In genomic region chr6:43013843-43014433, GRCh38 we compare ENCODE assay signal across 8 cellular contexts. TPM values are rescaled to one million over a fixed set of nuclear protein-coding genes. Genes with fewer than 3 reads are reported as not detected.
DNase-seq lines count a peak whose midpoint lies in the region; ATAC-seq and TF ChIP-seq lines count a peak whose summit lies in the region.

KLHDC3 (plus strand) TSS chr6:43014249; CDS start chr6:43017193, 2,944 bp downstream.
MEA1 (minus strand) TSS chr6:43013946; CDS start chr6:43013813, 133 bp downstream.

- peak within 1 kb of the TSS; percentile 92 for H3K27ac Mint-ChIP-seq in progenitor cell of endocrine pancreas

- intact Hi-C loops in left ventricle myocardium inferior (cut with micrococcal nuclease) = no loop called here

- H3K27me3 Mint-ChIP-seq in progenitor cell of endocrine pancreas = no peaks in the 10 kb centered on the region

- no peaks in the 10 kb centered on the region for H3K9me3 ChIP-seq in left ventricle myocardium inferior (replicated peaks)

- TF ChIP-seq CTCF in left ventricle myocardium inferior (IDR thresholded peaks at IDR 0.05; ENCODE audit: borderline replicate concordance) = no peak
- TF ChIP-seq CTCF in progenitor cell of endocrine pancreas (IDR thresholded peaks at IDR 0.05; ENCODE audit: unreplicated experiment) = no peak

- H3K4me3 Mint-ChIP-seq in progenitor cell of endocrine pancreas (ENCODE audit: low read depth) = peak within 1 kb of the TSS; percentile 93

- H3K4me1 ChIP-seq in left ventricle myocardium inferior = peaks cover 65% of the 10 kb centered on the region

- DNase-seq in NCI-H187 (lab: John Stamatoyannopoulos, UW) (peak; percentile 96 to 98), T-helper 2 cell (peak; percentile 92 to 100 (median 98)), left ventricle myocardium inferior (peak; percentile 99), progenitor cell of endocrine pancreas (ENCODE audit: low spot score, unreplicated experiment) (peak; percentile 98), ureter (ENCODE audit: low spot score) (peak; percentile 99)

- ATAC-seq in GM18498 (IDR thresholded peaks at IDR 0.05; ENCODE audit: unreplicated experiment) = peak; percentile 96
- peak; percentile 94 for ATAC-seq in HG02938 (IDR thresholded peaks at IDR 0.05; ENCODE audit: unreplicated experiment)

- H3K27ac ChIP-seq in angular gyrus (ENCODE audit: low read depth, low read length) (peak within 1 kb of the TSS; percentile 90), left ventricle myocardium inferior (replicated peaks) (peak within 1 kb of the TSS; percentile 89)

- H3K36me3 ChIP-seq in left ventricle myocardium inferior = peaks cover 49% of the 10 kb centered on the region

- H3K4me1 Mint-ChIP-seq in progenitor cell of endocrine pancreas (ENCODE audit: low read depth) = peaks cover 30% of the 10 kb centered on the region

- H3K4me3 ChIP-seq in left ventricle myocardium inferior = peak within 1 kb of the TSS; percentile 83

- no peaks in the 10 kb centered on the region for H3K27me3 ChIP-seq in left ventricle myocardium inferior (ENCODE audit: low read depth)

- no peaks in the 10 kb centered on the region for H3K9me3 Mint-ChIP-seq in progenitor cell of endocrine pancreas (ENCODE audit: low read depth)

- H3K36me3 Mint-ChIP-seq in progenitor cell of endocrine pancreas (ENCODE audit: insufficient read depth) = peaks cover 13% of the 10 kb centered on the region

RNA-seq across cellular contexts. Expression of gene KLHDC3, which starts in this region (rescaled TPM):
- 108 TPM for total RNA-seq in left ventricle myocardium inferior
- 86.8 and 91.1 TPM in 2 replicates for total RNA-seq in progenitor cell of endocrine pancreas
- total RNA-seq in ureter = 40.3 TPM

RNA-seq across cellular contexts. Expression of gene MEA1, which starts in this region (rescaled TPM):
- total RNA-seq in left ventricle myocardium inferior = 32.6 TPM
- total RNA-seq in progenitor cell of endocrine pancreas = 64.0 and 68.4 TPM in 2 replicates
- total RNA-seq in ureter = 71.2 TPM

Comparison
In these comparisons a context has a peak if more than half of its experiments do, and no peak if none do; other contexts are left out.
1. Peak in every context shown above with its lines: DNase-seq, ATAC-seq, H3K4me3 ChIP-seq and H3K27ac ChIP-seq.